ENCODE assay signal across 8 cellular contexts in genomic region chr16:66606000-66606751, GRCh38. TPM values are rescaled to one million over a fixed set of nuclear protein-coding genes. Genes with fewer than 3 reads are reported as not detected.
DNase-seq lines count a peak whose midpoint lies in the region; ATAC-seq and TF ChIP-seq lines count a peak whose summit lies in the region.

No MANE protein-coding gene starts in this region.

- H3K27me3 ChIP-seq in WERI-Rb-1 (ENCODE audit: insufficient read depth, low read depth, severe bottlenecking): no peaks in the 10 kb centered on the region
- H3K27me3 ChIP-seq in iPS-18a (ENCODE audit: control insufficient read depth, insufficient read depth, low read length): no peaks in the 10 kb centered on the region
- peaks cover 17% of the 10 kb centered on the region for H3K27me3 ChIP-seq in transverse colon

- peak; percentile 35 for ATAC-seq in HG02884 (IDR thresholded peaks at IDR 0.05; ENCODE audit: unreplicated experiment)

- POLR2A ChIA-PET in HEK293T (lab: Yijun Ruan, JAX): no interaction called here

- CTCF ChIA-PET in activated naive CD4-positive, alpha-beta T cell treated with anti-CD3 and anti-CD28 coated beads, Interleukin-2, amount 10 ng/mL, durations not matched to agents 7 days and 5 days (lab: Charles Lee): interaction anchor here (0.9 to 4.9 kb wide), 6 partner anchors 9 to 322 kb away, joined by 3 to 47 read pairs (median 6); partner anchors contain the start of gene DYNC1LI2
- CTCF ChIA-PET in HEK293T (lab: Yijun Ruan, JAX): no interaction called here

- WGBS in transverse colon (ENCODE audit: low coverage in 1 of 2), 2 donors: 62 to 65% methylated on average over 3 to 9 of the region's 9 CpGs

- peak overlapping the region; percentile 86 for H3K27ac ChIP-seq in WERI-Rb-1
- no peak overlapping the region for H3K27ac ChIP-seq in iPS-18a (ENCODE audit: low read length)
- peak overlapping the region; percentile 81 to 88 (median 84) for H3K27ac ChIP-seq in transverse colon

- H3K9me3 Mint-ChIP-seq in activated naive CD4-positive, alpha-beta T cell treated with anti-CD3 and anti-CD28 coated beads, Interleukin-2, amount 10 ng/mL, durations not matched to agents 7 days and 5 days: peaks cover 1% of the 10 kb centered on the region

- peaks cover 5% of the 10 kb centered on the region for H3K27me3 Mint-ChIP-seq in activated naive CD4-positive, alpha-beta T cell treated with anti-CD3 and anti-CD28 coated beads, Interleukin-2, amount 10 ng/mL, durations not matched to agents 7 days and 5 days

- H3K27ac Mint-ChIP-seq in activated naive CD4-positive, alpha-beta T cell treated with anti-CD3 and anti-CD28 coated beads, Interleukin-2, amount 10 ng/mL, durations not matched to agents 7 days and 5 days: peak overlapping the region; percentile 77

- H3K4me3 ChIP-seq in WERI-Rb-1 (ENCODE audit: low read depth, low read length): peak overlapping the region; percentile 74
- peak overlapping the region; percentile 56 for H3K4me3 ChIP-seq in iPS-18a (ENCODE audit: low read length)
- H3K4me3 ChIP-seq in transverse colon: peak overlapping the region in 2 of 4 donors; percentile 54 to 84

- H3K4me1 ChIP-seq in iPS-18a (ENCODE audit: control insufficient read depth, low read depth, low read length) (peaks cover 7% of the 10 kb centered on the region), transverse colon (peaks cover 0 to 41% (median 22%) of the 10 kb centered on the region in 4 donors)

- in situ Hi-C loops in transverse colon (cut with MboI; ENCODE audit: low pct_ligation_motif_present in 1 of 4, low pct_unique_long_range_greater_than_20kb in 1 of 4, low sequenced_read_pairs in 3 of 4): loop anchor here in 2 of 4 donors (10.0 to 25.0 kb wide), 2 partner anchors 194 to 201 kb away; no protein-coding TSS in a partner anchor

- TF ChIP-seq POLR2A in transverse colon (IDR thresholded peaks at IDR 0.05): no peak

- H3K36me3 ChIP-seq in WERI-Rb-1 (peaks cover 33% of the 10 kb centered on the region), iPS-18a (ENCODE audit: control insufficient read depth, low read depth, low read length) (peaks cover 8% of the 10 kb centered on the region), transverse colon (no peaks in the 10 kb centered on the region)

- no peak for DNase-seq in activated naive CD4-positive, alpha-beta T cell treated with anti-CD3 and anti-CD28 coated beads, Interleukin-2, amount 10 ng/mL, durations not matched to agents 7 days and 5 days
- no peak for DNase-seq in activated naive CD4-positive, alpha-beta T cell treated with Interleukin-2 at 50 U/mL for 16 hours
- DNase-seq in WERI-Rb-1 (peak; percentile 82), transverse colon (no peak), NCI-H526 (lab: John Stamatoyannopoulos, UW) (no peak), HEK293T (ENCODE audit: extremely low spot score) (no peak)

- intact Hi-C loops in transverse colon (cut with DNase I; ENCODE audit: low total_unique reads): loop anchor here (5.0 to 10.0 kb wide), 2 partner anchors 201 to 261 kb away; no protein-coding TSS in a partner anchor

- H3K9me3 ChIP-seq in WERI-Rb-1 (ENCODE audit: severe bottlenecking): peaks cover 4% of the 10 kb centered on the region
- H3K9me3 ChIP-seq in iPS-18a (ENCODE audit: control insufficient read depth, low read depth, low read length): no peaks in the 10 kb centered on the region
- no peaks in the 10 kb centered on the region for H3K9me3 ChIP-seq in transverse colon

- peaks cover 34% of the 10 kb centered on the region for H3K36me3 Mint-ChIP-seq in activated naive CD4-positive, alpha-beta T cell treated with anti-CD3 and anti-CD28 coated beads, Interleukin-2, amount 10 ng/mL, durations not matched to agents 7 days and 5 days

- H3K4me1 Mint-ChIP-seq in activated naive CD4-positive, alpha-beta T cell treated with anti-CD3 and anti-CD28 coated beads, Interleukin-2, amount 10 ng/mL, durations not matched to agents 7 days and 5 days: peaks cover 44% of the 10 kb centered on the region

- no peak overlapping the region for H3K9ac ChIP-seq in iPS-18a (ENCODE audit: low read length)

- peak overlapping the region; percentile 79 for H3K4me3 Mint-ChIP-seq in activated naive CD4-positive, alpha-beta T cell treated with anti-CD3 and anti-CD28 coated beads, Interleukin-2, amount 10 ng/mL, durations not matched to agents 7 days and 5 days

- no peak for TF ChIP-seq EP300 in transverse colon (IDR thresholded peaks at IDR 0.05; ENCODE audit: low read depth)

- TF ChIP-seq CTCF in WERI-Rb-1 (IDR thresholded peaks at IDR 0.05; ENCODE audit: low read depth, low read length) (no peak), transverse colon (IDR thresholded peaks at IDR 0.05) (no peak)

TF ChIP-seq in HEK293T, 16 proteins besides CTCF, POLR2A, EP300 and RAD21:
- TF ChIP-seq SP1 (IDR thresholded peaks at IDR 0.05): no peak
- no peak for TF ChIP-seq ZNF384 (IDR thresholded peaks at IDR 0.05)
- TF ChIP-seq TARDBP (IDR thresholded peaks at IDR 0.05): no peak
- TF ChIP-seq FOXM1 (IDR thresholded peaks at IDR 0.05; ENCODE audit: borderline replicate concordance): no peak
- no peak for TF ChIP-seq L3MBTL2 (conservative IDR thresholded peaks at IDR 0.05)
- no peak for TF ChIP-seq LEF1 (IDR thresholded peaks at IDR 0.05; ENCODE audit: borderline replicate concordance)

RNA-seq across cellular contexts. Expression of gene CMTM3, which starts 1.7 kb away (rescaled TPM):
- total RNA-seq in transverse colon: 10 to 100 TPM in 1 of 4 donors, 1 to 10 TPM in 2, not detected in 1; 2.4 to 11.6 (median 6.1) TPM

RNA-seq across cellular contexts. Expression of gene CMTM2, which starts 26.9 kb away (rescaled TPM):
- under 1 TPM in 1 of 4 donors, not detected in 3; 0.48 TPM for total RNA-seq in transverse colon

RNA-seq across cellular contexts. Expression of gene CMTM1, which starts 39.9 kb away (rescaled TPM):
- total RNA-seq in transverse colon: 10 to 100 TPM in 1 of 4 donors, 1 to 10 TPM in 2, not detected in 1; 2.0 to 34.2 (median 4.0) TPM

RNA-seq across cellular contexts. Expression of gene CKLF, which starts 53.8 kb away (rescaled TPM):
- 100 to 1,000 TPM in 1 of 4 donors, 10 to 100 TPM in 3; 25.3 to 108 (median 39.1) TPM for total RNA-seq in transverse colon

RNA-seq across cellular contexts. Expression of gene TK2, which starts 56.3 kb away (rescaled TPM):
- total RNA-seq in transverse colon: 10 to 100 TPM; 15.7 to 20.6 (median 16.6) TPM
